In the genomic region with DNA sequence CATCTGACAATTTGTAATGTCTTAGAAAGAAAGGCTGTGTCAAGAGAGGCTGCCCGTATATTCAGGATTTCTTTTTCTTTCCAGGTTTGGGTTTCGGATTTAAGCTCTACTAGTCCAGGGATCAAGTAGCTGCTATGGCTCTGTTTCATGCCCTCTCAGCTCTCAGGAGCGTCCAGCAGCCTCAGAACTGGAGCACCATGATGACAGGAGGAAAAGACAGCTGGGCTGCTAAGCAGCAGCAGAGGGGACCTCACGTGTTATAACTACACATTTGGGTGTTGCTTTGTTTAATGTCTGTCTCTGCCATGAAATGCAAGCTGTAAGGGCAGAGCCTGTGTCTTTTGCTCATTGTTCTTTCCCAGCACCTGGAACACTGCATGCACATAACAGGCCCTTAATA, we compare ENCODE assay signal across 1 cellular context.
TF ChIP-seq lines count a peak whose summit lies in the region.

No MANE protein-coding gene starts in this region.

TF ChIP-seq in A549, 52 proteins besides CTCF, POLR2A, EP300 and RAD21 (continued from another document):
- TF ChIP-seq, protein P1, sequence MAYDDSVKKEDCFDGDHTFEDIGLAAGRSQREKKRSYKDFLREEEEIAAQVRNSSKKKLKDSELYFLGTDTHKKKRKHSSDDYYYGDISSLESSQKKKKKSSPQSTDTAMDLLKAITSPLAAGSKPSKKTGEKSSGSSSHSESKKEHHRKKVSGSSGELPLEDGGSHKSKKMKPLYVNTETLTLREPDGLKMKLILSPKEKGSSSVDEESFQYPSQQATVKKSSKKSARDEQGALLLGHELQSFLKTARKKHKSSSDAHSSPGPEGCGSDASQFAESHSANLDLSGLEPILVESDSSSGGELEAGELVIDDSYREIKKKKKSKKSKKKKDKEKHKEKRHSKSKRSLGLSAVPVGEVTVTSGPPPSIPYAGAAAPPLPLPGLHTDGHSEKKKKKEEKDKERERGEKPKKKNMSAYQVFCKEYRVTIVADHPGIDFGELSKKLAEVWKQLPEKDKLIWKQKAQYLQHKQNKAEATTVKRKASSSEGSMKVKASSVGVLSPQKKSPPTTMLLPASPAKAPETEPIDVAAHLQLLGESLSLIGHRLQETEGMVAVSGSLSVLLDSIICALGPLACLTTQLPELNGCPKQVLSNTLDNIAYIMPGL (CRISPR knock-in tag; IDR thresholded peaks at IDR 0.05; ENCODE audit: borderline replicate concordance): no peak
- no peak for TF ChIP-seq MYC (IDR thresholded peaks at IDR 0.05; ENCODE audit: borderline replicate concordance, low read length)
- no peak for TF ChIP-seq RNF2 (IDR thresholded peaks at IDR 0.05; ENCODE audit: borderline replicate concordance, low read depth)
- TF ChIP-seq GATA3 (IDR thresholded peaks at IDR 0.05; ENCODE audit: borderline replicate concordance): no peak
- no peak for TF ChIP-seq JUN (IDR thresholded peaks at IDR 0.05)
- TF ChIP-seq CEBPB (IDR thresholded peaks at IDR 0.05): no peak
- TF ChIP-seq, protein P2, sequence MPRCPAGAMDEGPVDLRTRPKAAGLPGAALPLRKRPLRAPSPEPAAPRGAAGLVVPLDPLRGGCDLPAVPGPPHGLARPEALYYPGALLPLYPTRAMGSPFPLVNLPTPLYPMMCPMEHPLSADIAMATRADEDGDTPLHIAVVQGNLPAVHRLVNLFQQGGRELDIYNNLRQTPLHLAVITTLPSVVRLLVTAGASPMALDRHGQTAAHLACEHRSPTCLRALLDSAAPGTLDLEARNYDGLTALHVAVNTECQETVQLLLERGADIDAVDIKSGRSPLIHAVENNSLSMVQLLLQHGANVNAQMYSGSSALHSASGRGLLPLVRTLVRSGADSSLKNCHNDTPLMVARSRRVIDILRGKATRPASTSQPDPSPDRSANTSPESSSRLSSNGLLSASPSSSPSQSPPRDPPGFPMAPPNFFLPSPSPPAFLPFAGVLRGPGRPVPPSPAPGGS (IDR thresholded peaks at IDR 0.05): no peak
- TF ChIP-seq RCOR1 (IDR thresholded peaks at IDR 0.05; ENCODE audit: low read depth, low read length): no peak
